18 cellular contexts compared by ENCODE assay signal in the genomic region with DNA sequence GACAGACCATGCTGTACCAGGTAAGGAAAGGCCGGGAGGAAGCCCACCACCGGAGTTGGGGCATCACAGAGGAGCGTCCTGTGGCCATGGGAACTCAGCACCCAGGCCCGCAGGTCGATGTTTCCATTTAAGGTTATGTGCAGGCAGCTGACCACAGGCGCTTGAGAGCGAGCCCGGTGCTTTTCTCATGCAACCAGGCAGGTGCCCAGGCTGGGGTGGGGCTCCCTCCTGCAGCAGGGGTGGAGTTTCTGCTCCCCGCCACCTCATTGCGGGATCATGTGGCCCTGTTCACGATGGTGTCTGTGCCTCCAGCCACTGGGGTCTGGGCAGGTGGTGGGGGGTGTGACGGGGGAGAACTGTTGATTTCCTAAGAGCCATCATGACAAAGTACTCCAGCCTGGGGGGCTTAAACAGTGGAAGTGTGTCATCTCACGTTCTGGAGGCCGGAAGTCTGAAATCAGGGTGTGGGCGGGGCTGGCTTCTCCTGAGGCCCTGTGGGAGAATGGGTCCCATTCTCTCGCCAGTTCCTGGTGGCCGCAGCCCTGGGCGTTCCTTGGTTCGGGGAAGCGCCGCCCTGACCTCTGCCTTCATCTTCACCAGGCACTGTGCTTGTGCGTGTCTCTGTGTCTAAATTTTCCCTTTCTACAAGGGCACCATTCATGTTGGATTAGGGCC.
DNase-seq lines count a peak whose midpoint lies in the region; ATAC-seq and TF ChIP-seq lines count a peak whose summit lies in the region.
"Had no signal": no experiment of that assay in that cellular context is flagged by ENCODE, and none has a peak within 500 bp of the region (broad histone marks: within the 10 kb centered on the region; RNA-seq: fewer than 3 reads in every experiment).

No MANE protein-coding gene starts in this region.

- CTCF ChIA-PET in activated CD8-positive, alpha-beta memory T cell treated with anti-CD3 and anti-CD28 coated beads, Interleukin-2, amount 10 ng/mL, durations not matched to agents 7 days and 5 days (lab: Charles Lee) = no interaction called here

- no peak overlapping the region for H3K27ac Mint-ChIP-seq in chondrocyte (ENCODE audit: unreplicated experiment)
- no peak overlapping the region for H3K27ac Mint-ChIP-seq in activated CD8-positive, alpha-beta memory T cell treated with anti-CD3 and anti-CD28 coated beads, Interleukin-2, amount 10 ng/mL, durations not matched to agents 7 days and 5 days
- H3K27ac Mint-ChIP-seq: CD4-positive, alpha-beta memory T cell had no signal

- TF ChIP-seq CTCF in chondrocyte (IDR thresholded peaks at IDR 0.05) = no peak

- peaks cover 4% of the 10 kb centered on the region for H3K9me3 Mint-ChIP-seq in chondrocyte (ENCODE audit: low read depth)
- peaks cover 4% of the 10 kb centered on the region for H3K9me3 Mint-ChIP-seq in activated CD8-positive, alpha-beta memory T cell treated with anti-CD3 and anti-CD28 coated beads, Interleukin-2, amount 10 ng/mL, durations not matched to agents 7 days and 5 days (ENCODE audit: low read depth)

- no peaks in the 10 kb centered on the region for H3K36me3 Mint-ChIP-seq in chondrocyte (ENCODE audit: low read depth)
- no peaks in the 10 kb centered on the region for H3K36me3 Mint-ChIP-seq in activated CD8-positive, alpha-beta memory T cell treated with anti-CD3 and anti-CD28 coated beads, Interleukin-2, amount 10 ng/mL, durations not matched to agents 7 days and 5 days
- H3K36me3 Mint-ChIP-seq: CD4-positive, alpha-beta memory T cell had no signal

- no peak overlapping the region for H3K4me3 Mint-ChIP-seq in chondrocyte (ENCODE audit: unreplicated experiment)
- no peak overlapping the region for H3K4me3 Mint-ChIP-seq in activated CD8-positive, alpha-beta memory T cell treated with anti-CD3 and anti-CD28 coated beads, Interleukin-2, amount 10 ng/mL, durations not matched to agents 7 days and 5 days
- H3K4me3 Mint-ChIP-seq: CD4-positive, alpha-beta memory T cell had no signal

- intact Hi-C loops in posterior vena cava (cut with DNase I) = no loop called here

- ATAC-seq in GM21360 (IDR thresholded peaks at IDR 0.05; ENCODE audit: unreplicated experiment) = no peak
- ATAC-seq in activated CD8-positive, alpha-beta memory T cell treated with anti-CD3 and anti-CD28 coated beads, Interleukin-2, amount 10 ng/mL, durations not matched to agents 7 days and 5 days = no peak
- no peak for ATAC-seq in HG03025 (IDR thresholded peaks at IDR 0.05; ENCODE audit: low FRiP score, unreplicated experiment)
- ATAC-seq: GM12878 had no signal

- no peaks in the 10 kb centered on the region for H3K4me1 Mint-ChIP-seq in chondrocyte (ENCODE audit: low read depth)
- no peaks in the 10 kb centered on the region for H3K4me1 Mint-ChIP-seq in activated CD8-positive, alpha-beta memory T cell treated with anti-CD3 and anti-CD28 coated beads, Interleukin-2, amount 10 ng/mL, durations not matched to agents 7 days and 5 days
- H3K4me1 Mint-ChIP-seq: CD4-positive, alpha-beta memory T cell had no signal

- H3K27me3 Mint-ChIP-seq in chondrocyte (ENCODE audit: low read depth) = peaks cover 39% of the 10 kb centered on the region
- H3K27me3 Mint-ChIP-seq in activated CD8-positive, alpha-beta memory T cell treated with anti-CD3 and anti-CD28 coated beads, Interleukin-2, amount 10 ng/mL, durations not matched to agents 7 days and 5 days = no peaks in the 10 kb centered on the region

- DNase-seq in D341Med (ENCODE audit: low spot score) (peak; percentile 5), chondrocyte (ENCODE audit: low spot score) (peak; percentile 72), iPS-NIHi7 (ENCODE audit: extremely low spot score) (peak; percentile 47), posterior vena cava (ENCODE audit: low spot score) (peak; percentile 70), amygdala (lab: John Stamatoyannopoulos, UW) (no peak)
- DNase-seq in activated CD8-positive, alpha-beta memory T cell treated with anti-CD3 and anti-CD28 coated beads, Interleukin-2, amount 10 ng/mL, durations not matched to agents 7 days and 5 days = no peak
- DNase-seq: CD4-positive, alpha-beta memory T cell; DMS79 treated with DMSO at 0.1 percent for 48 hours; IMR-90; Kasumi-1; MM.1S; NCI-H1092 treated with DMSO at 0.1 percent for 48 hours; NCI-H1694; NCI-H226; NCI-H524 treated with DMSO at 0.1 percent for 48 hours had no signal

Comparison
In these comparisons a context has a peak if more than half of its experiments do, and no peak if none do; other contexts are left out.
1. DNase-seq: peak in D341Med (single experiment), chondrocyte (single experiment), iPS-NIHi7 (single experiment) and posterior vena cava (single experiment); none in amygdala (0 of 56) and activated CD8-positive, alpha-beta memory T cell treated with anti-CD3 and anti-CD28 coated beads, Interleukin-2, amount 10 ng/mL, durations not matched to agents 7 days and 5 days (single experiment).